ENCODE assay signal across 1 cellular context in the genomic region with DNA sequence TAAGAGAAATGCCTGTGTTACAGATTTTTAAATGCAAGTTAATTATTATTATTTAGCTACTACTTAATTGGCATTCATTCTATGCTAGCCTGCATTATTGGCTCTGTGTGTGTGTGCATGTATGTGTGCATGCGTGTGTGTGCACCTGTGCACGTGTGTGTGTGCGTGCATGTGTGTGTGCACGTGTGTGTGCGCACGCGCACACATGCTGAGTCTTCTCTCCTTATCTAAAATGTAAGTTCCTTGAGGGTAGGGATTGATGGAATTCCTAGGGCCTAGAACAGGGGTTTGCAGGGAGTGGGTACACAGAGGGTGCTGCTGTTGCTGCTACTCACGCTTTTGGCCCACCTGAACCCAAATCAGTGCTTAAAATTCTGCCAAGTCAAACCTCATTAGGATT.
TF ChIP-seq lines count a peak whose summit lies in the region.

No MANE protein-coding gene starts in this region.

TF ChIP-seq in H1, 55 proteins besides CTCF, POLR2A, EP300 and RAD21:
- TF ChIP-seq, protein P1, sequence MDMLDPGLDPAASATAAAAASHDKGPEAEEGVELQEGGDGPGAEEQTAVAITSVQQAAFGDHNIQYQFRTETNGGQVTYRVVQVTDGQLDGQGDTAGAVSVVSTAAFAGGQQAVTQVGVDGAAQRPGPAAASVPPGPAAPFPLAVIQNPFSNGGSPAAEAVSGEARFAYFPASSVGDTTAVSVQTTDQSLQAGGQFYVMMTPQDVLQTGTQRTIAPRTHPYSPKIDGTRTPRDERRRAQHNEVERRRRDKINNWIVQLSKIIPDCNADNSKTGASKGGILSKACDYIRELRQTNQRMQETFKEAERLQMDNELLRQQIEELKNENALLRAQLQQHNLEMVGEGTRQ (IDR thresholded peaks at IDR 0.05; ENCODE audit: low read length): no peak
- TF ChIP-seq EGR1 (IDR thresholded peaks at IDR 0.05; ENCODE audit: borderline replicate concordance, low read depth, low read length) (no peak), EZH2 (IDR thresholded peaks at IDR 0.05; ENCODE audit: low read depth, low read length, severe bottlenecking) (no peak), TBP (IDR thresholded peaks at IDR 0.05; ENCODE audit: low read depth, low read length) (no peak), HDAC6 (IDR thresholded peaks at IDR 0.05; ENCODE audit: low read depth, low read length) (no peak), SP1 (IDR thresholded peaks at IDR 0.05; ENCODE audit: low read depth, low read length) (no peak), KDM1A (IDR thresholded peaks at IDR 0.05; ENCODE audit: borderline replicate concordance, low read length) (no peak), RFX5 (IDR thresholded peaks at IDR 0.05; ENCODE audit: borderline replicate concordance, low read depth, low read length) (no peak), TCF12 (IDR thresholded peaks at IDR 0.05; ENCODE audit: low read depth, low read length) (no peak), ZNF274 (IDR thresholded peaks at IDR 0.05; ENCODE audit: borderline replicate concordance, extremely low read depth, low read length) (no peak), PHF8 (conservative IDR thresholded peaks at IDR 0.05; ENCODE audit: low read depth, low read length) (no peak), BRCA1 (IDR thresholded peaks at IDR 0.05; ENCODE audit: low read depth, low read length) (no peak), CBX8 (IDR thresholded peaks at IDR 0.05; ENCODE audit: borderline replicate concordance, low read depth, low read length) (no peak)
